ENCODE assay signal across 22 cellular contexts in the genomic region with DNA sequence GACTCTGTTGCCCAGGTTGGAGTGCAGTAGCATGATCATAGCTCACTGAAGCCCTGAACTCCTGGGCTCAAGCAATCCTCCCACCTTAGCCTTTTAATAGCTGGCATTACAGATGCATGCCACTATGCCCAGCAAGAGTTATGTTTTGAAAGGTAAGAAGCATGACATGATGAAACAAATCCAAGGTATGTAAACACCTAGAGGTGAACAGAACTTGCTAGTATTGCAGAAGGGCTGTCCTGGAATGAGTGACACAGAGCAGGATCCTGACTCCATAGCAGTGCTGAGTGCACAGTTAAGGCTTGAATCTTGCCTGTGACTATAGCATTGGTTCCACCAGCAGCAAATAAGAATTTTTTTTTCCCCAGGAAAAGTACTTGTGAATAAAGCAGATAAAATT.
DNase-seq lines count a peak whose midpoint lies in the region; ATAC-seq, FAIRE-seq and TF ChIP-seq lines count a peak whose summit lies in the region.
"Had no signal": no experiment of that assay in that cellular context is flagged by ENCODE, and none has a peak within 500 bp of the region (broad histone marks: within the 10 kb centered on the region; RNA-seq: fewer than 3 reads in every experiment).

No MANE protein-coding gene starts in this region.

- H3K27me3 ChIP-seq in Karpas-422 (ENCODE audit: low read length): 0 out of 2 replicates have a peak, but pooled peaks cover 3% of the 10 kb centered on the region
- H3K27me3 ChIP-seq in bronchial epithelial cell (ENCODE audit: control insufficient read depth, insufficient read depth, low read length): no peaks in the 10 kb centered on the region
- H3K27me3 ChIP-seq in esophagus muscularis mucosa: no peaks in the 10 kb centered on the region
- H3K27me3 ChIP-seq in upper lobe of left lung: no peaks in the 10 kb centered on the region
- H3K27me3 ChIP-seq: BLaER1 had no signal

- TF ChIP-seq CTCF in bronchial epithelial cell (IDR thresholded peaks at IDR 0.05; ENCODE audit: insufficient read depth, low read length, severe bottlenecking) (no peak), esophagus muscularis mucosa (IDR thresholded peaks at IDR 0.05) (no peak), upper lobe of left lung (IDR thresholded peaks at IDR 0.05) (no peak)

- H3K79me2 ChIP-seq in Karpas-422 (ENCODE audit: low read length): no peaks in the 10 kb centered on the region

- no peak for FAIRE-seq in bronchial epithelial cell (lab: Jason Lieb, UNC)
- FAIRE-seq: A204.1, GM12878, GM18507 had no signal

- H3K4me3 ChIP-seq in Karpas-422 (ENCODE audit: low read length): no peak overlapping the region
- no peak overlapping the region for H3K4me3 ChIP-seq in bronchial epithelial cell (ENCODE audit: low read depth, low read length)
- no peak overlapping the region for H3K4me3 ChIP-seq in esophagus muscularis mucosa
- no peak overlapping the region for H3K4me3 ChIP-seq in upper lobe of left lung
- H3K4me3 ChIP-seq: BLaER1, GM12878, GM23338 had no signal

- H3K9me3 ChIP-seq in Karpas-422 (ENCODE audit: low read length) (no peaks in the 10 kb centered on the region), esophagus muscularis mucosa (no peaks in the 10 kb centered on the region), upper lobe of left lung (no peaks in the 10 kb centered on the region)
- H3K9me3 ChIP-seq: BLaER1 had no signal

- ATAC-seq in upper lobe of left lung (ENCODE audit: low FRiP score in 2 of 2) (no peak), HG03196 (IDR thresholded peaks at IDR 0.05; ENCODE audit: unreplicated experiment) (no peak)
- ATAC-seq: CD8-positive, alpha-beta T cell; GM12878; GM23338; HCT116 had no signal

- H3K27ac ChIP-seq in Karpas-422 (ENCODE audit: low read length): no peak overlapping the region
- H3K27ac ChIP-seq in esophagus muscularis mucosa (replicated peaks in 1 of 4): peak overlapping the region in 3 of 4 donors; percentile 52 to 60 (median 53)
- H3K27ac ChIP-seq in upper lobe of left lung: no peak overlapping the region
- H3K27ac ChIP-seq: BLaER1, C4-2B had no signal

- H3K4me1 ChIP-seq in Karpas-422 (ENCODE audit: low read length) (no peaks in the 10 kb centered on the region), esophagus muscularis mucosa (peaks cover 0 to 25% (median 23%) of the 10 kb centered on the region in 4 donors), upper lobe of left lung (no peaks in the 10 kb centered on the region)
- H3K4me1 ChIP-seq: BLaER1 had no signal

- H4K20me1 ChIP-seq in Karpas-422 (ENCODE audit: insufficient read depth, low read depth, low read length): no peaks in the 10 kb centered on the region
- H4K20me1 ChIP-seq: BLaER1 had no signal

- intact Hi-C loops in esophagus muscularis mucosa (cut with DNase I): no loop called here

- H3K9ac ChIP-seq in Karpas-422 (ENCODE audit: low read length): no peak overlapping the region
- H3K9ac ChIP-seq: BLaER1 had no signal

- DNase-seq in Karpas-422: peak; percentile 11
- peak; percentile 29 for DNase-seq in bronchial epithelial cell (ENCODE audit: low read depth)
- DNase-seq in esophagus muscularis mucosa (ENCODE audit: extremely low spot score): no peak
- peak; percentile 71 for DNase-seq in left kidney (ENCODE audit: low read depth, low spot score)
- no peak for DNase-seq in upper lobe of left lung
- no peak for DNase-seq in DMS153 (lab: John Stamatoyannopoulos, UW)
- no peak for DNase-seq in HUDEP-2 (lab: John Stamatoyannopoulos, UW; ENCODE audit: unreplicated experiment in 76 of 76)
- DNase-seq: CD4-positive, CD25-positive, alpha-beta regulatory T cell; CD8-positive, alpha-beta T cell; DMS 273 treated with DMSO at 0.1 percent for 48 hours; DMS79; EL; GDM1; H9 had no signal

- H3K4me2 ChIP-seq in Karpas-422 (ENCODE audit: low read depth, low read length, poor library complexity, severe bottlenecking): no peak overlapping the region
- H3K4me2 ChIP-seq: BLaER1, GM23338 had no signal

- H3K36me3 ChIP-seq in Karpas-422 (ENCODE audit: insufficient read depth, low read length): no peaks in the 10 kb centered on the region
- H3K36me3 ChIP-seq in bronchial epithelial cell (ENCODE audit: control insufficient read depth, insufficient read depth, low read length): no peaks in the 10 kb centered on the region
- no peaks in the 10 kb centered on the region for H3K36me3 ChIP-seq in esophagus muscularis mucosa
- no peaks in the 10 kb centered on the region for H3K36me3 ChIP-seq in upper lobe of left lung
- H3K36me3 ChIP-seq: BLaER1 had no signal

- TF ChIP-seq POLR2A in esophagus muscularis mucosa (IDR thresholded peaks at IDR 0.05; ENCODE audit: low read depth) (no peak), upper lobe of left lung (IDR thresholded peaks at IDR 0.05) (no peak)

- H2AFZ ChIP-seq in Karpas-422 (ENCODE audit: low read length): no peak overlapping the region
- H2AFZ ChIP-seq: GM23338 had no signal

- H3K9me2 ChIP-seq in Karpas-422 (replicated peaks; ENCODE audit: insufficient read depth, low read length): peaks cover 9% of the 10 kb centered on the region; the same call in 1 of the 2 replicates

- no peak for TF ChIP-seq EP300 in esophagus muscularis mucosa (IDR thresholded peaks at IDR 0.05)
- TF ChIP-seq EP300 in upper lobe of left lung (IDR thresholded peaks at IDR 0.05): no peak

Comparison
In these comparisons a context has a peak if more than half of its experiments do, and no peak if none do; other contexts are left out.
1. DNase-seq: peak in Karpas-422 (single experiment), bronchial epithelial cell (single experiment) and left kidney (single experiment); none in esophagus muscularis mucosa (single experiment), upper lobe of left lung (0 of 2), DMS153 (single experiment) and HUDEP-2 (0 of 76).
2. H3K27ac ChIP-seq: peak in esophagus muscularis mucosa (3 of 4); none in Karpas-422 (single experiment) and upper lobe of left lung (0 of 4).